ENCODE assay signal across 23 cellular contexts in the genomic region with DNA sequence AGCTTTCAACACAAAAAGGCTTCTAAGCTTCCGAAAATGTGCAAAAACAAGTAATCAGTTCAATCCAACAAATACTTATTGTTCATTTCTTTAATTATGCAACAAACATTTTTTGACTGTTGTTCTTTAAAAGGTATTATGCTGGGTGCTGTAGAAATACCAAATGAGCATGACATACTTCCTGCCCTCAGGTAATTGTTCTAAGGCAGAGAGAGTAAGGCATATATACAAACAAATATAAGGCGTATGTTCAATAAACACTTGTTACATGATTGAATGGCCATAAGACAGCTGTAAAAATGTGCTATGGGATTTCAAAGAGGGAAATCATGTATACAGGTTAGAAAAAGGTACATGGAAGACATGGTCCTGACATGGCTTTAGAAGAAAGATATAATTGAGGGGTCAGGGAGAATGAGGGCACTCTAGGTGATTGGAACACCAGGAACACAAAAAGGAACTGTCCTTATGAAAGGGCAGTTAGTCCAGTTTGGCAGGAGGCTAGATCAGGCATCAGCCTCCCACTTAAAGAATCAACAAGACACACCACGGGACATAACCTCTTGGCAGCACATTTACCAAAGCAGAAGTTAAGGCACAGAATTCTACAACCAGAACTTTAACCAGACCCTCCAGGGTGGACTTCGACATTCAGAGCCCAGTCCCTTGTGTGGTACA.
DNase-seq lines count a peak whose midpoint lies in the region; ATAC-seq and TF ChIP-seq lines count a peak whose summit lies in the region.
"Had no signal": no experiment of that assay in that cellular context is flagged by ENCODE, and none has a peak within 500 bp of the region (broad histone marks: within the 10 kb centered on the region; RNA-seq: fewer than 3 reads in every experiment).

No MANE protein-coding gene starts in this region.

- POLR2A ChIA-PET in GM10248 (lab: Yijun Ruan, JAX): no interaction called here

- no peaks in the 10 kb centered on the region for H3K4me1 ChIP-seq in adipocyte (ENCODE audit: control insufficient read depth, insufficient read depth, low read length)
- H3K4me1 ChIP-seq: psoas muscle had no signal

- no peak for TF ChIP-seq CTCF in GM10248 (IDR thresholded peaks at IDR 0.05; ENCODE audit: control extremely low read depth, extremely low read depth, low read depth, missing control alignments)

- peak overlapping the region; percentile 31 for H3K27ac ChIP-seq in substantia nigra (ENCODE audit: low read depth, low read length, poor library complexity, severe bottlenecking)
- H3K27ac ChIP-seq: foreskin keratinocyte, psoas muscle had no signal

- H3K9me3 ChIP-seq in adipocyte (ENCODE audit: control insufficient read depth, low read length): no peaks in the 10 kb centered on the region
- H3K9me3 ChIP-seq: MG63, psoas muscle, tibial nerve had no signal

- CTCF ChIA-PET in GM10248 (lab: Yijun Ruan, JAX): interaction anchor here (0.8 to 7.2 kb wide), 34 partner anchors 11 to 1123 kb away, joined by 3 to 50 read pairs (median 6); no protein-coding TSS in a partner anchor

- H3K27me3 ChIP-seq in adipocyte (replicated peaks; ENCODE audit: control insufficient read depth, insufficient read depth, low read length): peaks cover 5% of the 10 kb centered on the region
- H3K27me3 ChIP-seq: foreskin keratinocyte, MG63, tibial nerve had no signal

- no peaks in the 10 kb centered on the region for H3K36me3 ChIP-seq in adipocyte (ENCODE audit: control insufficient read depth, insufficient read depth, low read length, severe bottlenecking)
- H3K36me3 ChIP-seq: MG63, tibial nerve had no signal

- peak; percentile 61 for DNase-seq in NCI-H510A treated with DMSO at 0.1 percent for 48 hours (lab: John Stamatoyannopoulos, UW)
- DNase-seq in NCI-H510A (lab: John Stamatoyannopoulos, UW): no peak
- DNase-seq in adipocyte (ENCODE audit: low read depth): no peak
- DNase-seq in inferior parietal cortex (ENCODE audit: extremely low spot score): peak; percentile 27
- DNase-seq in substantia nigra (lab: John Stamatoyannopoulos, UW): peak in 1 of 49 donors; percentile 17
- no peak for DNase-seq in mucosa of gallbladder (ENCODE audit: low spot score)
- DNase-seq in GM10248 (ENCODE audit: extremely low spot score): no peak
- DNase-seq: 8988T; activated CD4-positive, CD25-positive, alpha-beta regulatory T cell treated with anti-CD3 and anti-CD28 coated beads, Interleukin-2, amount 50 U/mL, for 72 hours; activated CD8-positive, alpha-beta memory T cell treated with anti-CD3 and anti-CD28 coated beads, Interleukin-2, amount 10 ng/mL, durations not matched to agents 7 days and 5 days; activated effector memory CD4-positive, alpha-beta T cell treated with Interleukin-2 at 50 U/mL for 16 hours; amygdala; C1 segment of cervical spinal cord; DMS153; MG63; natural killer cell; NCI-H1930; NCI-H446 treated with DMSO at 0.1 percent for 48 hours; psoas muscle; stimulated activated CD4-positive, alpha-beta T cell treated with anti-CD3 and anti-CD28 coated beads, Interleukin-12 subunit alpha, Interleukin-12 subunit beta, amount 100 ng/mL, for 4 hours had no signal

- H3K9ac ChIP-seq in adipocyte (ENCODE audit: low read length): peak overlapping the region; percentile 72

- no peak overlapping the region for H3K4me3 ChIP-seq in adipocyte (ENCODE audit: low read length)

- ATAC-seq in HG03159 (IDR thresholded peaks at IDR 0.05; ENCODE audit: unreplicated experiment): no peak

Comparison
In these comparisons a context has a peak if more than half of its experiments do, and no peak if none do; other contexts are left out.
1. DNase-seq: peak in NCI-H510A treated with DMSO at 0.1 percent for 48 hours (single experiment) and inferior parietal cortex (single experiment); none in NCI-H510A (single experiment), adipocyte (single experiment), mucosa of gallbladder (single experiment) and GM10248 (single experiment).